In genomic region chr6:27811383-27811782, GRCh38 we compare ENCODE assay signal across 1 cellular context.
A peak's percentile ranks its signal among the peaks of the same experiment; 100 is the strongest.
TF ChIP-seq lines count a peak whose summit lies in the region.

No MANE protein-coding gene starts in this region.

TF ChIP-seq in K562, 482 proteins besides CTCF, POLR2A, EP300 and RAD21 (continued from another document and continues in another):
- no peak for TF ChIP-seq CUX1 (CRISPR knock-in tag; IDR thresholded peaks at IDR 0.05)
- TF ChIP-seq ZBTB12 (CRISPR knock-in tag; IDR thresholded peaks at IDR 0.05), result no peak
- TF ChIP-seq ADNP (tag; IDR thresholded peaks at IDR 0.05), result no peak
- no peak for TF ChIP-seq TEAD1 (CRISPR knock-in tag; IDR thresholded peaks at IDR 0.05)
- TF ChIP-seq MCM5 (IDR thresholded peaks at IDR 0.05; ENCODE audit: low read depth), result no peak
- no peak for TF ChIP-seq ZNF589 (CRISPR knock-in tag; IDR thresholded peaks at IDR 0.05; ENCODE audit: low read depth)
- no peak for TF ChIP-seq ZNF764 (CRISPR knock-in tag; IDR thresholded peaks at IDR 0.05; ENCODE audit: low read depth)
- TF ChIP-seq E2F8 (IDR thresholded peaks at IDR 0.05; ENCODE audit: low read depth, partially characterized antibody), result no peak
- no peak for TF ChIP-seq TOE1 (IDR thresholded peaks at IDR 0.05; ENCODE audit: borderline replicate concordance)
- TF ChIP-seq TOE1 (CRISPR knock-in tag; IDR thresholded peaks at IDR 0.05; ENCODE audit: borderline replicate concordance, low read depth), result no peak
- no peak for TF ChIP-seq ELK3 (CRISPR knock-in tag; IDR thresholded peaks at IDR 0.05)
- TF ChIP-seq KDM4B (IDR thresholded peaks at IDR 0.05; ENCODE audit: borderline replicate concordance in 2 of 2, low read depth in 1 of 2), result no peak
- TF ChIP-seq ZBTB2 (IDR thresholded peaks at IDR 0.05), result no peak
- TF ChIP-seq PTTG1 (tag; IDR thresholded peaks at IDR 0.05; ENCODE audit: low read depth), result no peak
- TF ChIP-seq VEZF1 (CRISPR knock-in tag; IDR thresholded peaks at IDR 0.05), result no peak
- TF ChIP-seq NFIX (CRISPR knock-in tag; IDR thresholded peaks at IDR 0.05; ENCODE audit: low read depth), result no peak
- TF ChIP-seq ZBTB40 (IDR thresholded peaks at IDR 0.05), result 0 out of 2 replicates have a peak, but pooled peaks have one; percentile 6
- no peak for TF ChIP-seq ZBTB40 (CRISPR knock-in tag; IDR thresholded peaks at IDR 0.05)
- TF ChIP-seq ZNF133 (CRISPR knock-in tag; IDR thresholded peaks at IDR 0.05), result no peak
- no peak for TF ChIP-seq MIER1 (IDR thresholded peaks at IDR 0.05; ENCODE audit: low read depth)
- TF ChIP-seq U2AF1 (optimal IDR thresholded peaks at IDR 0.05; ENCODE audit: low read depth, low read length), result peak; percentile 27
- no peak for TF ChIP-seq ZKSCAN8 (CRISPR knock-in tag; IDR thresholded peaks at IDR 0.05)
- TF ChIP-seq REST (CRISPR knock-in tag; IDR thresholded peaks at IDR 0.05; ENCODE audit: low read depth), result no peak
- TF ChIP-seq CBFA2T3 (IDR thresholded peaks at IDR 0.05), result no peak
- no peak for TF ChIP-seq ASH1L (IDR thresholded peaks at IDR 0.05; ENCODE audit: borderline replicate concordance, low read depth, partially characterized antibody)
